Comparison of ENCODE assay signal across 21 cellular contexts in the genomic region with DNA sequence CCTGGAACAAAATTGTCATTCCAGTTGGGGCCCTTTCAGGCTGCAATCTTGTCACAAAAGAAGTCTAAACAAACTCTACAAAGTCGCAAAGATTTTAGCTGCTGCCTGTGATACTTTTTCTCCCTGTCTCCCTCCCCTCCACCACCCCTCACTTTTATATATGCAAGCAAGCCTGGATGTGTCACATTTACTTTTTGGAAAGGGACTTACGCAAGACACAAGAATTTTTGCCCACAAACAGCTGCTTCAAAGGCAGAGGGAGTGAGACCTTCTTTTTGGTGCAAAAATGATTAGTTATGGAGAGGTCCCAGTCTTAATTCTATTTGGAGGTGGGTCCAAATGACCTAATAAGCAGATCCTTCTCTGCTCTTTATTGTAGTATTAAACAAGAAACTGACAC. TPM values are rescaled to one million over a fixed set of nuclear protein-coding genes. Genes with fewer than 3 reads are reported as not detected.
DNase-seq lines count a peak whose midpoint lies in the region; ATAC-seq and TF ChIP-seq lines count a peak whose summit lies in the region.
"Had no signal": no experiment of that assay in that cellular context is flagged by ENCODE, and none has a peak within 500 bp of the region (broad histone marks: within the 10 kb centered on the region; RNA-seq: fewer than 3 reads in every experiment).

No MANE protein-coding gene starts in this region.

- H3F3A ChIP-seq in neural progenitor cell (ENCODE audit: low read depth) = no peaks in the 10 kb centered on the region

- H3K27me3 Mint-ChIP-seq in neural progenitor cell (ENCODE audit: insufficient read depth, low read depth) = peaks cover 2% of the 10 kb centered on the region

- no peaks in the 10 kb centered on the region for H4K20me1 ChIP-seq in mammary epithelial cell (ENCODE audit: insufficient read depth, low read length)
- no peaks in the 10 kb centered on the region for H4K20me1 ChIP-seq in neural progenitor cell (ENCODE audit: low read depth)
- H4K20me1 ChIP-seq: BLaER1 treated with 17β-estradiol and CSF1 and Interleukin-3, amounts not matched to agents 10 nM and 100 nM had no signal

- peaks cover 11% of the 10 kb centered on the region for H3K4me1 Mint-ChIP-seq in neural progenitor cell
- H3K4me1 Mint-ChIP-seq: central memory CD8-positive, alpha-beta T cell; WTC11 had no signal

- H3K36me3 ChIP-seq in mammary epithelial cell (ENCODE audit: insufficient read depth, low read length) (no peaks in the 10 kb centered on the region), neural progenitor cell (no peaks in the 10 kb centered on the region)
- H3K36me3 ChIP-seq: BLaER1 treated with 17β-estradiol and CSF1 and Interleukin-3, amounts not matched to agents 10 nM and 100 nM; prostate gland; tibial artery had no signal

- H3K27me3 ChIP-seq in mammary epithelial cell (ENCODE audit: insufficient read depth, low read length) = no peaks in the 10 kb centered on the region
- no peaks in the 10 kb centered on the region for H3K27me3 ChIP-seq in neural progenitor cell
- H3K27me3 ChIP-seq: BLaER1 treated with 17β-estradiol and CSF1 and Interleukin-3, amounts not matched to agents 10 nM and 100 nM; tibial artery had no signal

- dilution Hi-C loops in mammary epithelial cell (cut with HindIII; ENCODE audit: low sequenced_read_pairs) = no loop called here

- H3K4me1 ChIP-seq in mammary epithelial cell (ENCODE audit: insufficient read depth, low read length) = peaks cover 13% of the 10 kb centered on the region
- peaks cover 9% of the 10 kb centered on the region for H3K4me1 ChIP-seq in neural progenitor cell
- H3K4me1 ChIP-seq: prostate gland, tibial artery had no signal

- peak; percentile 59 for DNase-seq in ELR (ENCODE audit: low read depth)
- peak; percentile 45 for DNase-seq in MV-4-11 (lab: John Stamatoyannopoulos, UW)
- DNase-seq in mammary epithelial cell = peak; percentile 25
- peak; percentile 23 for DNase-seq in neural progenitor cell (ENCODE audit: low spot score)
- DNase-seq in occipital lobe (lab: John Stamatoyannopoulos, UW) = no peak
- no peak for DNase-seq in left lobe of liver (ENCODE audit: low spot score)
- DNase-seq: activated naive CD4-positive, alpha-beta T cell; DND-41; hippocampal formation; left colon; NCI-H2081; NCI-H82; stimulated activated CD4-positive, alpha-beta T cell treated with anti-CD3 and anti-CD28 coated beads, Interleukin-1b, Interleukin-23, amount 100 ng/mL, for 48 hours; SW 1271; tibial artery had no signal

- in situ Hi-C loops in mammary epithelial cell (cut with MboI; ENCODE audit: low sequenced_read_pairs in 2 of 2) = no loop called here

- intact Hi-C loops in mammary epithelial cell (cut with micrococcal nuclease) = no loop called here

- H3K4me3 Mint-ChIP-seq in neural progenitor cell = no peak overlapping the region
- H3K4me3 Mint-ChIP-seq: central memory CD8-positive, alpha-beta T cell; WTC11 had no signal

- H3K4me3 ChIP-seq in mammary epithelial cell (replicated peaks in 1 of 3; ENCODE audit: insufficient read depth in 1 of 3, low read depth in 2 of 3, low read length in 3 of 3) (no peak overlapping the region), neural progenitor cell (no peak overlapping the region)
- H3K4me3 ChIP-seq: BLaER1 treated with 17β-estradiol and CSF1 and Interleukin-3, amounts not matched to agents 10 nM and 100 nM; prostate gland; tibial artery had no signal

- H3K9ac ChIP-seq in mammary epithelial cell (ENCODE audit: insufficient read depth, low read length) (no peak overlapping the region), neural progenitor cell (no peak overlapping the region)
- H3K9ac ChIP-seq: BLaER1 treated with 17β-estradiol and CSF1 and Interleukin-3, amounts not matched to agents 10 nM and 100 nM had no signal

- no peaks in the 10 kb centered on the region for H3K79me2 ChIP-seq in mammary epithelial cell (ENCODE audit: insufficient read depth, low read length)
- H3K79me2 ChIP-seq in neural progenitor cell (ENCODE audit: low read depth) = no peaks in the 10 kb centered on the region

- CTCF ChIA-PET in mammary epithelial cell (lab: Charles Lee; ENCODE audit: low non-redundant PET) = no interaction called here

- H3K4me2 ChIP-seq in mammary epithelial cell (ENCODE audit: insufficient read depth, low read depth, low read length) (no peak overlapping the region), neural progenitor cell (peak overlapping the region; percentile 17)

- no peaks in the 10 kb centered on the region for H3K36me3 Mint-ChIP-seq in neural progenitor cell
- H3K36me3 Mint-ChIP-seq: WTC11 had no signal

- no peak overlapping the region for H3K27ac Mint-ChIP-seq in neural progenitor cell
- H3K27ac Mint-ChIP-seq: WTC11 had no signal

- whole genome bisulfite sequencing in mammary epithelial cell (ENCODE audit: low coverage, missing lambda C conversion rate) = 60% methylated on average over 2 of the region's 2 CpGs

- H3K9me3 ChIP-seq in mammary epithelial cell (replicated peaks; ENCODE audit: insufficient read depth, low read length) (no peaks in the 10 kb centered on the region), neural progenitor cell (ENCODE audit: low read depth) (no peaks in the 10 kb centered on the region)
- H3K9me3 ChIP-seq: BLaER1 treated with 17β-estradiol and CSF1 and Interleukin-3, amounts not matched to agents 10 nM and 100 nM; prostate gland; tibial artery had no signal

- H3K9me3 Mint-ChIP-seq in neural progenitor cell = no peaks in the 10 kb centered on the region
- H3K9me3 Mint-ChIP-seq: central memory CD8-positive, alpha-beta T cell; WTC11 had no signal

- ATAC-seq in HG03571 (IDR thresholded peaks at IDR 0.05; ENCODE audit: unreplicated experiment) (no peak), left lobe of liver (no peak), GM19452 (IDR thresholded peaks at IDR 0.05; ENCODE audit: unreplicated experiment) (no peak)
- ATAC-seq: left colon, WTC11 had no signal

- no peak overlapping the region for H2AFZ ChIP-seq in mammary epithelial cell (ENCODE audit: low read depth, low read length)
- peak overlapping the region; percentile 75 for H2AFZ ChIP-seq in neural progenitor cell (replicated peaks)

- no peak for TF ChIP-seq CTCF in mammary epithelial cell (conservative IDR thresholded peaks at IDR 0.05 in 1 of 2, IDR thresholded peaks at IDR 0.05 in 1 of 2; ENCODE audit: extremely low read depth in 1 of 2, insufficient read depth in 1 of 2, low read depth in 1 of 2, low read length in 2 of 2)
- TF ChIP-seq CTCF in neural progenitor cell (IDR thresholded peaks at IDR 0.05) = no peak

- no TSS peak for BruUV-seq in mammary epithelial cell (replicated peaks; lab: Mats Ljungman, UMichigan)

- no peak overlapping the region for H3K27ac ChIP-seq in mammary epithelial cell (ENCODE audit: insufficient read depth, low read depth, low read length)
- H3K27ac ChIP-seq in neural progenitor cell = no peak overlapping the region
- H3K27ac ChIP-seq: BLaER1 treated with 17β-estradiol and CSF1 and Interleukin-3, amounts not matched to agents 10 nM and 100 nM; prostate gland; tibial artery had no signal

RNA-seq across cellular contexts. Expression of gene RALGPS2, which starts 22.9 kb away (rescaled TPM):
- total RNA-seq in mammary epithelial cell (10 to 100 TPM; 20.4 to 25.3 TPM), neural progenitor cell (ENCODE audit: low replicate concordance) (46.8 and 78.7 TPM in 2 replicates), occipital lobe (91.1 TPM), left lobe of liver (24.6 TPM)
- polyA plus RNA-seq in mammary epithelial cell = 9.5 TPM
- polyA minus RNA-seq in mammary epithelial cell = 108 TPM

Comparison
In these comparisons a context has a peak if more than half of its experiments do, and no peak if none do; other contexts are left out.
1. DNase-seq: peak in ELR (single experiment), MV-4-11 (single experiment), mammary epithelial cell (single experiment) and neural progenitor cell (single experiment); none in occipital lobe (single experiment) and left lobe of liver (single experiment).